ENCODE assay signal across 25 cellular contexts in the genomic region with DNA sequence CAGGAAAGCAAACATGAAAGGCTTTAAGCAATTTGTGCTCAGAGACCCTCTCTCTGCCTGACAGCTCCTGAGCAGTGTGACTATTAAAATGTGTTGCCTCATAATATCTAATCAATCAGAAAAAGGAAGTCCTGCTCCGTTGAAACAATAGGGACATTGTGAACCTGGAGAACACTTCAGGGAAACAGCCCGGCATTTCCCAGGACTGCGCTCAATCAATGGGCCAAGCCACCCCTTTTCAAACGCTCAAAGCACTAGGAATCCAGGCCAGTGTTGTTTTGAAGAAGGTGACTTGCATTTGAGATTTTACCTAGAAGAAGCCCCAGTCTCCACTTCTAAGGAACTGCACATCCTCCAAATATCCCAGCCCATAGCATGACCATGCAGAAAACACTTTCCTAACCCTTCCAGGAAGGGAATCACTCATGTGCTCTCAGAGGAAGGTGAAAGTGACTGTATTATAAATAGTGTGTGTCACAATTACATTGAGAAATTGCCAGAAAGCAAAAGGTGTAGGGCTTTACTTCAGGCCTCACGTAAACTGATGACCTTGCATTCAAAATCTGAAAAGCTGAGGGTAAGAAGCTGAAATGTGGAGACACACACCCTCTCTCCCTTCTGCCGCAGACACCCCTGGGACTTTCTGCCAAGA. TPM values are rescaled to one million over a fixed set of nuclear protein-coding genes. Genes with fewer than 3 reads are reported as not detected.
DNase-seq lines count a peak whose midpoint lies in the region; ATAC-seq, FAIRE-seq and TF ChIP-seq lines count a peak whose summit lies in the region.
"Had no signal": no experiment of that assay in that cellular context is flagged by ENCODE, and none has a peak within 500 bp of the region (broad histone marks: within the 10 kb centered on the region; RNA-seq: fewer than 3 reads in every experiment).

No MANE protein-coding gene starts in this region.

- no peak overlapping the region for H3K4me3 ChIP-seq in esophagus squamous epithelium
- no peak overlapping the region for H3K4me3 ChIP-seq in HepG2 (replicated peaks in 1 of 3; ENCODE audit: insufficient read depth in 1 of 3, low read depth in 2 of 3, low read length in 3 of 3)
- no peak overlapping the region for H3K4me3 ChIP-seq in psoas muscle
- H3K4me3 ChIP-seq: SJCRH30 had no signal

- TF ChIP-seq CTCF in esophagus squamous epithelium (IDR thresholded peaks at IDR 0.05) (no peak), HepG2 (CRISPR knock-in tag; IDR thresholded peaks at IDR 0.05) (no peak), psoas muscle (IDR thresholded peaks at IDR 0.05) (no peak)
- TF ChIP-seq CTCF in activated CD8-positive, alpha-beta T cell treated with anti-CD3 and anti-CD28 coated beads for 36 hours (IDR thresholded peaks at IDR 0.05): no peak

- no peak overlapping the region for H3K4me2 ChIP-seq in HepG2 (ENCODE audit: low read depth, low read length)

- H2AFZ ChIP-seq in HepG2 (ENCODE audit: low read length): no peak overlapping the region

- H3K4me1 Mint-ChIP-seq in activated CD8-positive, alpha-beta T cell treated with anti-CD3 and anti-CD28 coated beads for 36 hours (ENCODE audit: low read depth): peaks cover 10% of the 10 kb centered on the region
- H3K4me1 Mint-ChIP-seq: activated CD4-positive, alpha-beta memory T cell treated with anti-CD3 and anti-CD28 coated beads, Interleukin-2, amount 10 ng/mL, durations not matched to agents 7 days and 5 days; naive B cell had no signal

- no peak for FAIRE-seq in HepG2 (lab: Jason Lieb, UNC)
- FAIRE-seq: astrocyte, colon, G401.6, H54 had no signal

- H3K27me3 ChIP-seq in esophagus squamous epithelium: no peaks in the 10 kb centered on the region
- no peaks in the 10 kb centered on the region for H3K27me3 ChIP-seq in HepG2 (ENCODE audit: control insufficient read depth in 1 of 2, insufficient read depth in 2 of 2, low read length in 2 of 2)
- no peaks in the 10 kb centered on the region for H3K27me3 ChIP-seq in psoas muscle (ENCODE audit: insufficient read depth in 3 of 3, low read length in 2 of 3)
- H3K27me3 ChIP-seq: SJCRH30 had no signal

- no peaks in the 10 kb centered on the region for H3K27me3 Mint-ChIP-seq in activated CD8-positive, alpha-beta T cell treated with anti-CD3 and anti-CD28 coated beads for 36 hours
- H3K27me3 Mint-ChIP-seq: activated CD4-positive, alpha-beta memory T cell treated with anti-CD3 and anti-CD28 coated beads, Interleukin-2, amount 10 ng/mL, durations not matched to agents 7 days and 5 days; activated naive CD4-positive, alpha-beta T cell treated with anti-CD3 and anti-CD28 coated beads, Interleukin-2, amount 50 U/mL, for 24 hours; naive B cell had no signal

- no peak for TF ChIP-seq RAD21 in HepG2 (CRISPR knock-in tag; IDR thresholded peaks at IDR 0.05)

- CTCF ChIA-PET in HepG2 (lab: Yijun Ruan, JAX; ENCODE audit: low intra/inter-chr PET ratio, low total read pairs): no interaction called here
- CTCF ChIA-PET in activated CD8-positive, alpha-beta T cell treated with anti-CD3 and anti-CD28 coated beads for 36 hours (lab: Charles Lee): no interaction called here

- no peaks in the 10 kb centered on the region for H3K36me3 Mint-ChIP-seq in activated CD8-positive, alpha-beta T cell treated with anti-CD3 and anti-CD28 coated beads for 36 hours (ENCODE audit: low read depth)
- H3K36me3 Mint-ChIP-seq: WTC11 had no signal

- intact Hi-C loops in esophagus squamous epithelium (cut with DNase I) (no loop called here), HepG2 (cut with micrococcal nuclease; ENCODE audit: unreplicated experiment) (loop anchor here (5.0 kb wide), 1 partner anchor 186 kb away; no protein-coding TSS in a partner anchor), psoas muscle (cut with DNase I) (no loop called here), posterior cingulate gyrus (cut with DNase I) (no loop called here)
- intact Hi-C loops in activated CD8-positive, alpha-beta T cell treated with anti-CD3 and anti-CD28 coated beads for 36 hours (cut with micrococcal nuclease): no loop called here

- WGBS in esophagus squamous epithelium, 2 donors: 61 to 68% methylated on average over 3 to 6 of the region's 6 CpGs
- WGBS in HepG2 (ENCODE audit: low lambda C conversion rate): 88% methylated on average over 6 of the region's 6 CpGs
- 46 to 56% (median 46%) methylated on average over 6 of the region's 6 CpGs for WGBS in psoas muscle, 3 donors

- H3K4me1 ChIP-seq in esophagus squamous epithelium (peaks cover 0 to 2% (median 0%) of the 10 kb centered on the region in 3 donors), HepG2 (ENCODE audit: insufficient read depth, low read length) (no peaks in the 10 kb centered on the region), psoas muscle (peaks cover 15% of the 10 kb centered on the region)

- TF ChIP-seq POLR2A in esophagus squamous epithelium (IDR thresholded peaks at IDR 0.05) (no peak), HepG2 (IDR thresholded peaks at IDR 0.05; ENCODE audit: insufficient read depth in 1 of 2, low read depth in 2 of 2, low read length in 2 of 2) (no peak)

- no peak overlapping the region for H3K27ac Mint-ChIP-seq in activated CD8-positive, alpha-beta T cell treated with anti-CD3 and anti-CD28 coated beads for 36 hours
- H3K27ac Mint-ChIP-seq: activated CD4-positive, alpha-beta memory T cell treated with anti-CD3 and anti-CD28 coated beads, Interleukin-2, amount 10 ng/mL, durations not matched to agents 7 days and 5 days; activated naive CD4-positive, alpha-beta T cell treated with anti-CD3 and anti-CD28 coated beads, Interleukin-2, amount 50 U/mL, for 24 hours; T-helper 2 cell treated with Interferon-gamma antibody and Interleukin-4, amounts not matched to agents 5 μg/mL and 100 μg/mL, for 36 hours; WTC11 had no signal

- no peak overlapping the region for H3K4me3 Mint-ChIP-seq in activated CD8-positive, alpha-beta T cell treated with anti-CD3 and anti-CD28 coated beads for 36 hours
- H3K4me3 Mint-ChIP-seq: activated CD4-positive, alpha-beta memory T cell treated with anti-CD3 and anti-CD28 coated beads, Interleukin-2, amount 10 ng/mL, durations not matched to agents 7 days and 5 days; activated naive CD4-positive, alpha-beta T cell treated with anti-CD3 and anti-CD28 coated beads, Interleukin-2, amount 50 U/mL, for 24 hours; naive B cell; T-helper 2 cell treated with Interferon-gamma antibody and Interleukin-4, amounts not matched to agents 5 μg/mL and 100 μg/mL, for 36 hours; WTC11 had no signal

- H3K27ac ChIP-seq in angular gyrus (ENCODE audit: low read depth, low read length) (peak overlapping the region; percentile 32), esophagus squamous epithelium (peak overlapping the region in 3 of 4 donors; percentile 46 to 66 (median 47)), HepG2 (ENCODE audit: extremely low read length, insufficient read depth, low read length) (no peak overlapping the region), psoas muscle (peak overlapping the region; percentile 78)
- H3K27ac ChIP-seq: SJCRH30 had no signal

- POLR2A ChIA-PET in HepG2 (lab: Yijun Ruan, JAX): no interaction called here
- POLR2A ChIA-PET in activated CD8-positive, alpha-beta T cell treated with anti-CD3 and anti-CD28 coated beads for 36 hours (lab: Charles Lee): no interaction called here

- H3K36me3 ChIP-seq in esophagus squamous epithelium: peaks cover 0 to 19% (median 0%) of the 10 kb centered on the region in 3 donors
- peaks cover 13 to 16% of the 10 kb centered on the region in 2 experiments; a peak in 4 of 5 replicates for H3K36me3 ChIP-seq in HepG2 (replicated peaks in 1 of 2; ENCODE audit: control insufficient read depth in 1 of 2, insufficient read depth in 2 of 2, low read length in 2 of 2)
- H3K36me3 ChIP-seq in psoas muscle (ENCODE audit: insufficient read depth in 1 of 2, low read depth in 1 of 2): no peaks in the 10 kb centered on the region
- H3K36me3 ChIP-seq: SJCRH30 had no signal

- no TSS peak for BruUV-seq in HepG2 (replicated peaks; lab: Mats Ljungman, UMichigan)

- H4K20me1 ChIP-seq in HepG2 (ENCODE audit: insufficient read depth, low read length): no peaks in the 10 kb centered on the region

- in situ Hi-C loops in HepG2 (cut with HindIII; ENCODE audit: extremely low pct_ligation_motif_present, low pct_unique_long_range_greater_than_20kb): no loop called here

- ATAC-seq in HepG2 (no peak), psoas muscle (peak; percentile 87 to 93 (median 90))
- no peak for ATAC-seq in activated CD8-positive, alpha-beta T cell treated with anti-CD3 and anti-CD28 coated beads for 36 hours
- ATAC-seq: WTC11 had no signal

- no peaks in the 10 kb centered on the region for H3K9me3 ChIP-seq in esophagus squamous epithelium
- H3K9me3 ChIP-seq in HepG2 (ENCODE audit: low read length): no peaks in the 10 kb centered on the region
- H3K9me3 ChIP-seq in psoas muscle: no peaks in the 10 kb centered on the region
- H3K9me3 ChIP-seq: SJCRH30 had no signal

- DNase-seq in esophagus squamous epithelium (lab: John Stamatoyannopoulos, UW) (no peak), HepG2 (ENCODE audit: low spot score) (no peak), psoas muscle (no peak), posterior cingulate gyrus (no peak), kidney tubule cell (ENCODE audit: low spot score) (no peak)
- DNase-seq in activated CD8-positive, alpha-beta T cell treated with anti-CD3 and anti-CD28 coated beads for 36 hours: no peak
- DNase-seq in stimulated activated CD4-positive, alpha-beta T cell treated with anti-CD3 and anti-CD28 coated beads, Interleukin-1b, Interleukin-23, amount 100 ng/mL, for 48 hours: no peak
- DNase-seq: ACHN; activated CD4-positive, alpha-beta memory T cell treated with anti-CD3 and anti-CD28 coated beads, Interleukin-2, amount 10 ng/mL, durations not matched to agents 7 days and 5 days; activated T-cell treated with anti-CD3 and anti-CD28 coated beads, Interleukin-2, amount 50 U/mL, for 48 hours; C1 segment of cervical spinal cord; naive B cell; NCI-H146; NCI-H82; OCI-M1; SJCRH30; stimulated activated CD4-positive, alpha-beta T cell treated with anti-CD3 and anti-CD28 coated beads, Interleukin-4, amount 100 ng/mL, for 1 hour had no signal

- H3K9ac ChIP-seq in HepG2 (ENCODE audit: insufficient read depth, low read depth, low read length): no peak overlapping the region

- no peaks in the 10 kb centered on the region for H3K79me2 ChIP-seq in HepG2 (ENCODE audit: insufficient read depth, low read length)

- no peak for TF ChIP-seq EP300 in HepG2 (IDR thresholded peaks at IDR 0.05; ENCODE audit: low read depth in 2 of 2, low read length in 2 of 2)
- no peak for TF ChIP-seq EP300 in HepG2 (CRISPR knock-in tag; IDR thresholded peaks at IDR 0.05; ENCODE audit: borderline replicate concordance)

- H3K9me3 Mint-ChIP-seq in activated CD8-positive, alpha-beta T cell treated with anti-CD3 and anti-CD28 coated beads for 36 hours: no peaks in the 10 kb centered on the region
- H3K9me3 Mint-ChIP-seq: activated CD4-positive, alpha-beta memory T cell treated with anti-CD3 and anti-CD28 coated beads, Interleukin-2, amount 10 ng/mL, durations not matched to agents 7 days and 5 days; activated naive CD4-positive, alpha-beta T cell treated with anti-CD3 and anti-CD28 coated beads, Interleukin-2, amount 50 U/mL, for 24 hours; naive B cell; T-helper 2 cell treated with Interferon-gamma antibody and Interleukin-4, amounts not matched to agents 5 μg/mL and 100 μg/mL, for 36 hours; WTC11 had no signal

RNA-seq across cellular contexts. Expression of gene CDRT4, which starts 19.4 kb away (rescaled TPM):
- 1 to 10 TPM; 3.2 to 7.6 (median 3.8) TPM for total RNA-seq in esophagus squamous epithelium
- 1.9 and 5.8 TPM in 2 replicates for total RNA-seq in HepG2 (2016; rRNA removed; fragmentation: Illumina TruSeq; extraction: Trizol)
- total RNA-seq in HepG2 (2016; cell fraction: cytosol; rRNA removed; fragmentation: Illumina TruSeq; extraction: Trizol; ENCODE audit: low read depth): 2.1 and 2.8 TPM in 2 replicates
- 2.8 and 3.9 TPM in 2 replicates for total RNA-seq in HepG2 (2016; cell fraction: insoluble cytoplasmic fraction; rRNA removed; fragmentation: Illumina TruSeq; extraction: Trizol)
- 0.93 and 2.2 TPM in 2 replicates for total RNA-seq in HepG2 (2016; cell fraction: membrane; rRNA removed; fragmentation: Illumina TruSeq; extraction: Trizol)
- 6.2 and 8.3 TPM in 2 replicates for total RNA-seq in HepG2 (2016; cell fraction: nucleus; rRNA removed; fragmentation: Illumina TruSeq; extraction: Trizol)
- polyA plus RNA-seq in HepG2 (2011; rRNA removed): 12.1 and 12.8 TPM in 2 replicates
- 1.4 and 2.4 TPM in 2 replicates for polyA plus RNA-seq in HepG2 (2011; cell fraction: cytosol; rRNA removed)
- polyA plus RNA-seq in HepG2 (2011; cell fraction: nucleus; rRNA removed): 85.1 and 85.9 TPM in 2 replicates
- 4.8 and 8.8 TPM in 2 replicates for polyA plus RNA-seq in HepG2 (2012)
- 0.59 and 0.97 TPM in 2 replicates for polyA plus RNA-seq in HepG2 (2016; cell fraction: cytosol; fragmentation: Illumina TruSeq; extraction: Trizol; ENCODE audit: low read depth)
- polyA plus RNA-seq in HepG2 (2016; cell fraction: insoluble cytoplasmic fraction; fragmentation: Illumina TruSeq; extraction: Trizol; ENCODE audit: low read depth): 1.7 and 2.7 TPM in 2 replicates
- polyA plus RNA-seq in HepG2 (2016; cell fraction: membrane; fragmentation: Illumina TruSeq; extraction: Trizol; ENCODE audit: low read depth): 2.3 and 2.4 TPM in 2 replicates
- 38.4 and 39.4 TPM in 2 replicates for polyA plus RNA-seq in HepG2 (2016; cell fraction: nucleus; fragmentation: Illumina TruSeq; extraction: Trizol; ENCODE audit: insufficient read depth, low read depth)
- 9.6 and 12.2 TPM in 2 replicates for polyA minus RNA-seq in HepG2 (2011; rRNA and poly(A)+ RNA removed; ENCODE audit: low replicate concordance)
- 0.97 TPM in 1 of 2 replicates, not detected in the other for polyA minus RNA-seq in HepG2 (2011; cell fraction: cytosol; rRNA and poly(A)+ RNA removed)
- 22.5 and 27.2 TPM in 2 replicates for polyA minus RNA-seq in HepG2 (2011; cell fraction: nucleus; rRNA and poly(A)+ RNA removed)
- total RNA-seq in psoas muscle: 1 to 10 TPM in 1 of 4 donors, under 1 TPM in 3; 0.62 to 2.0 (median 0.86) TPM
- under 1 TPM in 2 of 3 donors, not detected in 1; 0.29 to 0.31 TPM for polyA plus RNA-seq in psoas muscle
- 1 to 10 TPM; 3.6 to 3.7 TPM for total RNA-seq in activated CD8-positive, alpha-beta T cell treated with anti-CD3 and anti-CD28 coated beads for 36 hours

Comparison
In these comparisons a context has a peak if more than half of its experiments do, and no peak if none do; other contexts are left out.
1. ATAC-seq: peak in psoas muscle (4 of 4); none in HepG2 (single experiment) and activated CD8-positive, alpha-beta T cell treated with anti-CD3 and anti-CD28 coated beads for 36 hours (single experiment).